8 cellular contexts compared by ENCODE assay signal in the genomic region with DNA sequence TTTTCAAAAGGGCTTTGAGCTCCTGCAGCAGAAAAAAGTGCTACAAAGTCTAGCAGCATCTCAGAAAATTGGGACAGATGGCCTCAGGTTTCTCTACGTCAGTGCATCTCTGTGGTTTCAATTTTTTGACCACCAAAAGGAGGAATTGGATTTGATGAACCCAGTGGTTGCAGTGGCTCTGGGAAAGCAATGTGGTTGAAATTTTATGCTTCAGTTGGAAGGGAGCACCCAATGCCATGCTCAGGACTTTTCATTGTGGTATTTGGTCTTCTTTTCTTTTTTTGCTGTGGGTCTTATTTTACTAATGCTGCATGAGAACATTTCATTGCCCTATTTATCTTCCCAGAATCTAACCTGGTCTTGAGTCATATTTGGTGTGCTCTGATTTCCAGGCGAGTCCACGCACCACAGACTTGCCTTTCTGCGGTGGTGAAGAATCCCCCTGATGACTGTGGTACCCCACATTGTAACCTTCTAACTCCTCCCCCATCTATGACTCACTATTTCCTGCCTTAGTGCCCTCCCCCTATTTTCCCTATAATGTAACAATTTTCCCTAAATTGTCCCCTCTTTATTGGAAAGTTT. TPM values are rescaled to one million over a fixed set of nuclear protein-coding genes. Genes with fewer than 3 reads are reported as not detected.
DNase-seq lines count a peak whose midpoint lies in the region; ATAC-seq and TF ChIP-seq lines count a peak whose summit lies in the region.

No MANE protein-coding gene starts in this region.

- H3K9me3 Mint-ChIP-seq in CD14-positive monocyte: peaks cover 0 to 1% (median 0%) of the 10 kb centered on the region in 7 donors
- H3K9me3 Mint-ChIP-seq in activated naive CD4-positive, alpha-beta T cell treated with anti-CD3 and anti-CD28 coated beads, Interleukin-2, amount 50 U/mL, for 24 hours: no peaks in the 10 kb centered on the region
- H3K9me3 Mint-ChIP-seq in stimulated activated effector memory CD8-positive, alpha-beta T cell treated with anti-CD3 and anti-CD28 coated beads, Interleukin-12 subunit alpha, Interleukin-12 subunit beta, amount 100 ng/mL, for 72 hours: no peaks in the 10 kb centered on the region

- peak; percentile 21 for ATAC-seq in GM19468 (IDR thresholded peaks at IDR 0.05; ENCODE audit: extremely low read depth, unreplicated experiment)
- ATAC-seq in HG03571 (IDR thresholded peaks at IDR 0.05; ENCODE audit: unreplicated experiment): peak; percentile 42
- peak; percentile 83 for ATAC-seq in stimulated activated effector memory CD8-positive, alpha-beta T cell treated with anti-CD3 and anti-CD28 coated beads, Interleukin-12 subunit alpha, Interleukin-12 subunit beta, amount 100 ng/mL, for 72 hours

- H3K4me3 Mint-ChIP-seq in CD14-positive monocyte: no peak overlapping the region
- peak overlapping the region; percentile 8 for H3K4me3 Mint-ChIP-seq in activated naive CD4-positive, alpha-beta T cell treated with anti-CD3 and anti-CD28 coated beads, Interleukin-2, amount 50 U/mL, for 24 hours
- no peak overlapping the region for H3K4me3 Mint-ChIP-seq in stimulated activated effector memory CD8-positive, alpha-beta T cell treated with anti-CD3 and anti-CD28 coated beads, Interleukin-12 subunit alpha, Interleukin-12 subunit beta, amount 100 ng/mL, for 72 hours

- peak overlapping the region in 4 of 7 donors; percentile 8 to 81 (median 14) for H3K27ac Mint-ChIP-seq in CD14-positive monocyte
- H3K27ac Mint-ChIP-seq in activated naive CD4-positive, alpha-beta T cell treated with anti-CD3 and anti-CD28 coated beads, Interleukin-2, amount 50 U/mL, for 24 hours: peak overlapping the region; percentile 53
- H3K27ac Mint-ChIP-seq in stimulated activated effector memory CD8-positive, alpha-beta T cell treated with anti-CD3 and anti-CD28 coated beads, Interleukin-12 subunit alpha, Interleukin-12 subunit beta, amount 100 ng/mL, for 72 hours: peak overlapping the region; percentile 86

- DNase-seq in CD14-positive monocyte (ENCODE audit: low spot score) (no peak), nucleus accumbens (lab: John Stamatoyannopoulos, UW) (no peak), islet precursor cell (no peak), GDM1 (lab: John Stamatoyannopoulos, UW) (no peak)
- DNase-seq in stimulated activated effector memory CD8-positive, alpha-beta T cell treated with anti-CD3 and anti-CD28 coated beads, Interleukin-12 subunit alpha, Interleukin-12 subunit beta, amount 100 ng/mL, for 72 hours (ENCODE audit: low spot score in 2 of 2): peak; percentile 35 to 78

- TF ChIP-seq CTCF in CD14-positive monocyte (IDR thresholded peaks at IDR 0.05): no peak

- H3K4me1 Mint-ChIP-seq in CD14-positive monocyte: peaks cover 33% of the 10 kb centered on the region
- H3K4me1 Mint-ChIP-seq in activated naive CD4-positive, alpha-beta T cell treated with anti-CD3 and anti-CD28 coated beads, Interleukin-2, amount 50 U/mL, for 24 hours: peaks cover 63% of the 10 kb centered on the region
- H3K4me1 Mint-ChIP-seq in stimulated activated effector memory CD8-positive, alpha-beta T cell treated with anti-CD3 and anti-CD28 coated beads, Interleukin-12 subunit alpha, Interleukin-12 subunit beta, amount 100 ng/mL, for 72 hours: peaks cover 71% of the 10 kb centered on the region

- H3K36me3 Mint-ChIP-seq in CD14-positive monocyte: no peaks in the 10 kb centered on the region
- no peaks in the 10 kb centered on the region for H3K36me3 Mint-ChIP-seq in activated naive CD4-positive, alpha-beta T cell treated with anti-CD3 and anti-CD28 coated beads, Interleukin-2, amount 50 U/mL, for 24 hours
- H3K36me3 Mint-ChIP-seq in stimulated activated effector memory CD8-positive, alpha-beta T cell treated with anti-CD3 and anti-CD28 coated beads, Interleukin-12 subunit alpha, Interleukin-12 subunit beta, amount 100 ng/mL, for 72 hours: peaks cover 12% of the 10 kb centered on the region

- intact Hi-C loops in CD14-positive monocyte (cut with micrococcal nuclease): loop anchor here in 1 of 2 donors (5.0 to 10.0 kb wide), 2 partner anchors 259 to 371 kb away; no protein-coding TSS in a partner anchor

- peaks cover 0 to 2% (median 0%) of the 10 kb centered on the region in 3 donors for H3K27me3 Mint-ChIP-seq in CD14-positive monocyte (ENCODE audit: low read depth in 3 of 3)
- no peaks in the 10 kb centered on the region for H3K27me3 Mint-ChIP-seq in activated naive CD4-positive, alpha-beta T cell treated with anti-CD3 and anti-CD28 coated beads, Interleukin-2, amount 50 U/mL, for 24 hours

RNA-seq across cellular contexts. Expression of gene S1PR1, which starts 56.7 kb away (rescaled TPM):
- under 1 TPM; 0.43 to 0.64 TPM for polyA plus RNA-seq in CD14-positive monocyte

Comparison
In these comparisons a context has a peak if more than half of its experiments do, and no peak if none do; other contexts are left out.
1. DNase-seq: peak in stimulated activated effector memory CD8-positive, alpha-beta T cell treated with anti-CD3 and anti-CD28 coated beads, Interleukin-12 subunit alpha, Interleukin-12 subunit beta, amount 100 ng/mL, for 72 hours (2 of 2); none in CD14-positive monocyte (single experiment), nucleus accumbens (0 of 56), islet precursor cell (single experiment) and GDM1 (single experiment).
2. H3K27ac Mint-ChIP-seq: peak in every context shown above with its lines; median percentile 86 in stimulated activated effector memory CD8-positive, alpha-beta T cell treated with anti-CD3 and anti-CD28 coated beads, Interleukin-12 subunit alpha, Interleukin-12 subunit beta, amount 100 ng/mL, for 72 hours; 53 in activated naive CD4-positive, alpha-beta T cell treated with anti-CD3 and anti-CD28 coated beads, Interleukin-2, amount 50 U/mL, for 24 hours; 14 in CD14-positive monocyte.
3. ATAC-seq: peak in every context shown above with its lines; median percentile 83 in stimulated activated effector memory CD8-positive, alpha-beta T cell treated with anti-CD3 and anti-CD28 coated beads, Interleukin-12 subunit alpha, Interleukin-12 subunit beta, amount 100 ng/mL, for 72 hours; 42 in HG03571; 21 in GM19468.